In genomic region chr17:8685396-8685795, GRCh38 we compare ENCODE assay signal across 18 cellular contexts. TPM values are rescaled to one million over a fixed set of nuclear protein-coding genes. Genes with fewer than 3 reads are reported as not detected.
DNase-seq lines count a peak whose midpoint lies in the region; ATAC-seq, FAIRE-seq and TF ChIP-seq lines count a peak whose summit lies in the region.
"Had no signal": no experiment of that assay in that cellular context is flagged by ENCODE, and none has a peak within 500 bp of the region (broad histone marks: within the 10 kb centered on the region; RNA-seq: fewer than 3 reads in every experiment).

No MANE protein-coding gene starts in this region.

- H3K36me3 Mint-ChIP-seq in nephron (ENCODE audit: low read depth): no peaks in the 10 kb centered on the region
- H3K36me3 Mint-ChIP-seq in mesothelial cell of epicardium: no peaks in the 10 kb centered on the region
- H3K36me3 Mint-ChIP-seq: CD4-positive, CD25-positive, alpha-beta regulatory T cell had no signal

- no TSS peak for BruUV-seq in GM12878 (replicated peaks; lab: Mats Ljungman, UMichigan)

- no peak overlapping the region for H2AFZ ChIP-seq in GM12878 (ENCODE audit: control insufficient read depth, low read depth, low read length)

- no peaks in the 10 kb centered on the region for H3K9me3 Mint-ChIP-seq in nephron
- H3K9me3 Mint-ChIP-seq in mesothelial cell of epicardium: no peaks in the 10 kb centered on the region

- no peaks in the 10 kb centered on the region for H3K9me3 ChIP-seq in GM12878 (replicated peaks; ENCODE audit: control insufficient read depth, insufficient read depth, low read length)
- H3K9me3 ChIP-seq: Caco-2, HAP-1 had no signal

- no peak overlapping the region for H3K4me2 ChIP-seq in GM12878 (ENCODE audit: control insufficient read depth, insufficient read depth)

- H3K4me3 Mint-ChIP-seq in nephron: no peak overlapping the region
- no peak overlapping the region for H3K4me3 Mint-ChIP-seq in mesothelial cell of epicardium
- H3K4me3 Mint-ChIP-seq: B cell; CD4-positive, CD25-positive, alpha-beta regulatory T cell had no signal

- H3K4me3 ChIP-seq in GM12878: no peak overlapping the region
- H3K4me3 ChIP-seq: HAP-1 had no signal

- no peaks in the 10 kb centered on the region for H3K79me2 ChIP-seq in GM12878 (ENCODE audit: control insufficient read depth, insufficient read depth, low read length)

- DNase-seq in HT1080 (ENCODE audit: low read depth) (peak; percentile 48), GM12878 (ENCODE audit: low read depth, low spot score) (no peak), left colon (no peak), mesothelial cell of epicardium (ENCODE audit: low spot score in 2 of 2, unreplicated experiment in 2 of 2) (no peak)
- DNase-seq: Caco-2; CD4-positive, CD25-positive, alpha-beta regulatory T cell; MV-4-11; NCI-H1417 treated with DMSO at 0.1 percent for 48 hours; NCI-H2029; NCI-H2171; NCI-H446; SHP77 had no signal

- H3K27me3 Mint-ChIP-seq in nephron (ENCODE audit: low read depth): no peaks in the 10 kb centered on the region
- no peaks in the 10 kb centered on the region for H3K27me3 Mint-ChIP-seq in mesothelial cell of epicardium (ENCODE audit: low read depth)

- TF ChIP-seq RAD21 in GM12878 (IDR thresholded peaks at IDR 0.05; ENCODE audit: insufficient read depth, low read depth, low read length): no peak

- in situ Hi-C loops in GM12878 (cut with MboI): no loop called here

- FAIRE-seq in GM12878 (lab: Jason Lieb, UNC): no peak
- FAIRE-seq: GM12891 had no signal

- no peaks in the 10 kb centered on the region; a peak in 1 of 4 replicates for H3K27me3 ChIP-seq in GM12878 (replicated peaks in 1 of 2; ENCODE audit: control insufficient read depth in 2 of 2, insufficient read depth in 2 of 2, low read length in 1 of 2)

- CTCF ChIA-PET in GM12878 (lab: Yijun Ruan, JAX): no interaction called here

- no peak for TF ChIP-seq EP300 in GM12878 (IDR thresholded peaks at IDR 0.05; ENCODE audit: borderline replicate concordance in 1 of 2, control insufficient read depth in 1 of 2, low read depth in 2 of 2, low read length in 2 of 2)

- RAD21 ChIA-PET in GM12878 (lab: Charles Lee; ENCODE audit: unreplicated experiment): no interaction called here

- intact Hi-C loops in GM12878 (cut with micrococcal nuclease; ENCODE audit: unreplicated experiment): no loop called here
- intact Hi-C loops in left colon (cut with DNase I, micrococcal nuclease): no loop called here

- no peaks in the 10 kb centered on the region for H3K4me1 ChIP-seq in GM12878 (ENCODE audit: control insufficient read depth, insufficient read depth, low read length)
- H3K4me1 ChIP-seq: Caco-2, HAP-1 had no signal

- no peak for TF ChIP-seq POLR2A in GM12878 (IDR thresholded peaks at IDR 0.05; ENCODE audit: low read depth, low read length)

- no peak overlapping the region for H3K9ac ChIP-seq in GM12878 (ENCODE audit: control insufficient read depth, insufficient read depth, low read length)

- H3K4me1 Mint-ChIP-seq in nephron (peaks cover 27% of the 10 kb centered on the region), mesothelial cell of epicardium (peaks cover 20% of the 10 kb centered on the region)
- H3K4me1 Mint-ChIP-seq: B cell; CD4-positive, CD25-positive, alpha-beta regulatory T cell had no signal

- no peaks in the 10 kb centered on the region for H3K36me3 ChIP-seq in GM12878 (ENCODE audit: control insufficient read depth in 2 of 2, insufficient read depth in 2 of 2, low read length in 1 of 2)
- H3K36me3 ChIP-seq: HAP-1 had no signal

- SMC1A ChIA-PET in GM12878 (lab: Charles Lee; ENCODE audit: uncharacterized antibody, unreplicated experiment): no interaction called here

- H4K20me1 ChIP-seq in GM12878 (ENCODE audit: control insufficient read depth, insufficient read depth): no peaks in the 10 kb centered on the region

- H3K27ac Mint-ChIP-seq in nephron: peak overlapping the region; percentile 35 to 59 (median 42)
- H3K27ac Mint-ChIP-seq in mesothelial cell of epicardium: no peak overlapping the region
- H3K27ac Mint-ChIP-seq: B cell; CD4-positive, CD25-positive, alpha-beta regulatory T cell had no signal

- no peak overlapping the region for H3K27ac ChIP-seq in GM12878 (ENCODE audit: control insufficient read depth, insufficient read depth)

- no peak for TF ChIP-seq CTCF in GM12878 (IDR thresholded peaks at IDR 0.05 in 2 of 3, conservative IDR thresholded peaks at IDR 0.05 in 1 of 3; ENCODE audit: control insufficient read depth in 2 of 3, extremely low read depth in 1 of 3, insufficient read depth in 1 of 3, low read depth in 3 of 3, low read length in 3 of 3)
- no peak for TF ChIP-seq CTCF in nephron (IDR thresholded peaks at IDR 0.05; ENCODE audit: unreplicated experiment in 3 of 3)
- no peak for TF ChIP-seq CTCF in mesothelial cell of epicardium (IDR thresholded peaks at IDR 0.05; ENCODE audit: unreplicated experiment)

- WGBS in GM12878 (ENCODE audit: insufficient coverage, insufficient replicate concordance, low lambda C conversion rate, missing lambda C conversion rate): 20% methylated on average over 11 of the region's 11 CpGs

- POLR2A ChIA-PET in GM12878 (lab: Charles Lee): no interaction called here

- ATAC-seq in GM12878 (no peak), SK-N-SH treated with all-trans-retinoic acid at 6 μM for 48 hours (no peak), left colon (no peak), GM21825 (IDR thresholded peaks at IDR 0.05; ENCODE audit: unreplicated experiment) (no peak)

TF ChIP-seq in GM12878, 131 proteins besides CTCF, POLR2A, EP300 and RAD21 (continues in another document):
- peak; percentile 24; the same call in 1 of the 2 replicates for TF ChIP-seq RUNX3 (IDR thresholded peaks at IDR 0.05; ENCODE audit: low read length)

TF ChIP-seq in SK-N-SH treated with all-trans-retinoic acid at 6 μM for 48 hours, 23 proteins besides CTCF, POLR2A, EP300 and RAD21 (continues in another document):
- TF ChIP-seq ZNF70 (CRISPR knock-in tag; IDR thresholded peaks at IDR 0.05): no peak
- TF ChIP-seq ESRRG (CRISPR knock-in tag; IDR thresholded peaks at IDR 0.05): no peak
- TF ChIP-seq ZFP3 (CRISPR knock-in tag; IDR thresholded peaks at IDR 0.05): no peak
- no peak for TF ChIP-seq CSRNP3 (CRISPR knock-in tag; IDR thresholded peaks at IDR 0.05)

RNA-seq across cellular contexts. Expression of gene MYH10, which starts 54.9 kb away (rescaled TPM):
- 29.2 and 35.8 TPM in 2 replicates for total RNA-seq in HT1080 (2014; rRNA removed; shearing (Covaris generic))
- polyA plus RNA-seq in HT1080 (2015; cell fraction: cytosol; rRNA removed): 6.6 and 9.1 TPM in 2 replicates
- 32.3 and 33.0 TPM in 2 replicates for polyA plus RNA-seq in HT1080 (2015; cell fraction: nucleus; rRNA removed)
- total RNA-seq in GM12878 (2013; cell fraction: nucleolus; rRNA removed): 7.7 and 9.9 TPM in 2 replicates
- 0.73 and 1.3 TPM in 2 replicates for total RNA-seq in GM12878 (2014; rRNA removed)
- total RNA-seq in GM12878 (2014; rRNA removed; fragmentation: Illumina TruSeq; extraction: Trizol): 0.51 and 0.63 TPM in 2 replicates
- total RNA-seq in GM12878 (2021): 1.3 and 2.6 TPM in 2 replicates
- polyA plus RNA-seq in GM12878 (2011; ENCODE audit: low read depth): 6.7 TPM
- 4.1 and 4.7 TPM in 2 replicates for polyA plus RNA-seq in GM12878 (2011; rRNA removed)
- 4.0 and 4.8 TPM in 2 replicates for polyA plus RNA-seq in GM12878 (2011; cell fraction: cytosol; rRNA removed)
- 5.7 and 6.5 TPM in 2 replicates for polyA plus RNA-seq in GM12878 (2011; cell fraction: nucleus; rRNA removed)
- polyA plus RNA-seq in GM12878 (2012): 8.2 and 8.4 TPM in 2 replicates
- polyA plus RNA-seq in GM12878 (2014; fragmentation: Illumina TruSeq; extraction: Trizol): 0.78 and 1.3 TPM in 2 replicates
- under 1 TPM; 0.33 to 0.55 TPM for polyA plus RNA-seq in GM12878 (2014; fragmentation: Nextera tagmentation; extraction: Ambion mirVana)
- 0.73 and 1.6 TPM in 2 replicates for polyA plus RNA-seq in GM12878 (2014; rRNA removed)
- 1 to 10 TPM; 2.7 to 7.1 TPM for polyA plus RNA-seq in GM12878 (2016; fragmentation: Nextera tagmentation; extraction: Ambion mirVana)
- polyA minus RNA-seq in GM12878 (2011; rRNA and poly(A)+ RNA removed): 7.4 and 10.4 TPM in 2 replicates
- 4.7 and 4.8 TPM in 2 replicates for polyA minus RNA-seq in GM12878 (2011; cell fraction: cytosol; rRNA and poly(A)+ RNA removed)
- 4.2 and 10.5 TPM in 2 replicates for polyA minus RNA-seq in GM12878 (2011; cell fraction: nucleus; rRNA and poly(A)+ RNA removed)
- total RNA-seq in left colon: 1 to 10 TPM; 5.6 to 7.2 TPM
- 308 to 328 TPM (median 312 TPM) in 3 replicates for total RNA-seq in mesothelial cell of epicardium

RNA-seq across cellular contexts. Expression of gene CCDC42, which starts 59.2 kb away (rescaled TPM):
- total RNA-seq in HT1080 (2014; rRNA removed; shearing (Covaris generic)): not detected in 2 replicates
- not detected in 2 replicates for polyA plus RNA-seq in HT1080 (2015; cell fraction: cytosol; rRNA removed)
- not detected in 2 replicates for polyA plus RNA-seq in HT1080 (2015; cell fraction: nucleus; rRNA removed)
- total RNA-seq in GM12878 (2013; cell fraction: nucleolus; rRNA removed): not detected in 2 replicates
- total RNA-seq in GM12878 (2014; rRNA removed) (0.23 TPM in 1 of 2 replicates, not detected in the other), GM12878 (2014; rRNA removed; fragmentation: Illumina TruSeq; extraction: Trizol) (not detected in 2 replicates), GM12878 (2021) (not detected in 2 replicates), left colon (not detected), mesothelial cell of epicardium (0.16 to 0.33 TPM in 2 of 3 replicates, not detected in the other)
- not detected for polyA plus RNA-seq in GM12878 (2011; ENCODE audit: low read depth)
- polyA plus RNA-seq in GM12878 (2011; rRNA removed) (0.07 TPM in 2 replicates), GM12878 (2014; fragmentation: Illumina TruSeq; extraction: Trizol) (0.06 TPM in 1 of 2 replicates, not detected in the other), GM12878 (2014; fragmentation: Nextera tagmentation; extraction: Ambion mirVana) (not detected), GM12878 (2014; rRNA removed) (not detected in 2 replicates), GM12878 (2016; fragmentation: Nextera tagmentation; extraction: Ambion mirVana) (not detected)
- 0.04 and 0.23 TPM in 2 replicates for polyA plus RNA-seq in GM12878 (2011; cell fraction: cytosol; rRNA removed)
- 0.34 TPM in 1 of 2 replicates, not detected in the other for polyA plus RNA-seq in GM12878 (2011; cell fraction: nucleus; rRNA removed)
- polyA plus RNA-seq in GM12878 (2012): 0.15 TPM in 1 of 2 replicates, not detected in the other
- polyA minus RNA-seq in GM12878 (2011; rRNA and poly(A)+ RNA removed): not detected in 2 replicates
- polyA minus RNA-seq in GM12878 (2011; cell fraction: cytosol; rRNA and poly(A)+ RNA removed): not detected in 2 replicates
- polyA minus RNA-seq in GM12878 (2011; cell fraction: nucleus; rRNA and poly(A)+ RNA removed): not detected in 2 replicates
- total RNA-seq: Caco-2; CD4-positive, CD25-positive, alpha-beta regulatory T cell had no signal
